Comparison of ENCODE assay signal across 1 cellular context in genomic region chr7:23722587-23723216, GRCh38. TPM values are rescaled to one million over a fixed set of nuclear protein-coding genes. Genes with fewer than 3 reads are reported as not detected.
"Had no signal": no experiment of that assay in that cellular context is flagged by ENCODE, and none has a peak within 500 bp of the region (broad histone marks: within the 10 kb centered on the region; RNA-seq: fewer than 3 reads in every experiment).

No MANE protein-coding gene starts in this region.

RNA-seq across cellular contexts. Expression of gene STK31, which starts 12.7 kb away (rescaled TPM):
- polyA plus RNA-seq: immature natural killer cell had no signal
